ENCODE assay signal across 9 cellular contexts in the genomic region with DNA sequence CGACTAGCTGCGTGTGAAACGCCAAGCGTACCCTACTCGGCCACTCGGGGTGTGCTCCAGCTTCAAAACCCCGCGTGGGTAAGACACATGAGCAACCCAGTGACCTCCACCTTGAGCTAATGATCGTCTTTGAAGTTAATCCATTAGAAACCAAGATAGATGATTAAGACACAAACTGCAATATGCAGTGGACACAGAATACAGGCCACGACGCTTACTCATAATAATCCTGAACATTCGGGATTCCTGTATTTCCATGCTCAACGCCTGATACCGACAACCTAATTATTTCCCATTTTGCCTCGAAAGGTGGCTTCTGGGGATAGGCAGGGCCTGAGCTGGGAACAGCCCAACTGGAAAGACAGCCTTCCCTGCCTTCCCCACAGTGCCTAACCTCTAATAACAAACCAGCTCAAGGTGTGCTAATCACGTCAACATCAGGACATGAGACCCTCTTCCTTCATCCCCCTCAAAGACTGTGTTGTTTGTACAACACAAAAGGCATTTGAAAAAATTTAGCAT. TPM values are rescaled to one million over a fixed set of nuclear protein-coding genes. Genes with fewer than 3 reads are reported as not detected.
DNase-seq lines count a peak whose midpoint lies in the region; ATAC-seq, FAIRE-seq and TF ChIP-seq lines count a peak whose summit lies in the region.
"Had no signal": no experiment of that assay in that cellular context is flagged by ENCODE, and none has a peak within 500 bp of the region (broad histone marks: within the 10 kb centered on the region; RNA-seq: fewer than 3 reads in every experiment).

No MANE protein-coding gene starts in this region.

- no peaks in the 10 kb centered on the region for H3K27me3 ChIP-seq in thoracic aorta (replicated peaks; ENCODE audit: insufficient read depth)

- POLR2A ChIA-PET in activated CD8-positive, alpha-beta T cell treated with anti-CD3 and anti-CD28 coated beads, Interleukin-2, amount 10 ng/mL, durations not matched to agents 7 days and 5 days (lab: Charles Lee) = interaction anchor here (0.8 to 1.1 kb wide), 2 partner anchors 10 to 41 kb away, joined by 3 read pairs; no protein-coding TSS in a partner anchor

- no peaks in the 10 kb centered on the region for H3K9me3 ChIP-seq in thoracic aorta

- H3K27ac ChIP-seq in thoracic aorta = no peak overlapping the region

- no peak for TF ChIP-seq POLR2A in GM12891 (IDR thresholded peaks at IDR 0.05; ENCODE audit: low read depth, low read length)

- DNase-seq in activated CD8-positive, alpha-beta memory T cell treated with anti-CD3 and anti-CD28 coated beads, Interleukin-2, amount 10 ng/mL, durations not matched to agents 7 days and 5 days = no peak
- DNase-seq in activated CD8-positive, alpha-beta memory T cell treated with anti-CD3 and anti-CD28 coated beads for 24 hours = no peak
- no peak for DNase-seq in activated CD8-positive, alpha-beta T cell treated with anti-CD3 and anti-CD28 coated beads, Interleukin-2, amount 10 ng/mL, durations not matched to agents 7 days and 5 days
- DNase-seq in immature natural killer cell = no peak
- no peak for DNase-seq in thoracic aorta (ENCODE audit: low spot score)
- DNase-seq in COR-L47 (lab: John Stamatoyannopoulos, UW) = no peak
- DNase-seq in NCI-H1436 (lab: John Stamatoyannopoulos, UW) = no peak
- DNase-seq in GM12891 (ENCODE audit: insufficient read length, low spot score) = no peak

- H3K27ac Mint-ChIP-seq in activated CD8-positive, alpha-beta memory T cell treated with anti-CD3 and anti-CD28 coated beads, Interleukin-2, amount 10 ng/mL, durations not matched to agents 7 days and 5 days = no peak overlapping the region
- peak overlapping the region; percentile 67 for H3K27ac Mint-ChIP-seq in activated CD8-positive, alpha-beta T cell treated with anti-CD3 and anti-CD28 coated beads, Interleukin-2, amount 10 ng/mL, durations not matched to agents 7 days and 5 days
- peak overlapping the region in 5 of 6 donors; percentile 5 to 81 (median 32) for H3K27ac Mint-ChIP-seq in immature natural killer cell

- peaks cover 12% of the 10 kb centered on the region for H3K36me3 Mint-ChIP-seq in activated CD8-positive, alpha-beta memory T cell treated with anti-CD3 and anti-CD28 coated beads, Interleukin-2, amount 10 ng/mL, durations not matched to agents 7 days and 5 days
- peaks cover 11% of the 10 kb centered on the region for H3K36me3 Mint-ChIP-seq in activated CD8-positive, alpha-beta T cell treated with anti-CD3 and anti-CD28 coated beads, Interleukin-2, amount 10 ng/mL, durations not matched to agents 7 days and 5 days (ENCODE audit: low read depth)
- H3K36me3 Mint-ChIP-seq in immature natural killer cell = peaks cover 6 to 9% (median 7%) of the 10 kb centered on the region in 3 donors

- H3K9me3 Mint-ChIP-seq in activated CD8-positive, alpha-beta memory T cell treated with anti-CD3 and anti-CD28 coated beads, Interleukin-2, amount 10 ng/mL, durations not matched to agents 7 days and 5 days (ENCODE audit: low read depth) = no peaks in the 10 kb centered on the region
- no peaks in the 10 kb centered on the region for H3K9me3 Mint-ChIP-seq in activated CD8-positive, alpha-beta T cell treated with anti-CD3 and anti-CD28 coated beads, Interleukin-2, amount 10 ng/mL, durations not matched to agents 7 days and 5 days (ENCODE audit: insufficient read depth)
- H3K9me3 Mint-ChIP-seq in immature natural killer cell = no peaks in the 10 kb centered on the region

- peaks cover 19% of the 10 kb centered on the region for H3K4me1 Mint-ChIP-seq in activated CD8-positive, alpha-beta memory T cell treated with anti-CD3 and anti-CD28 coated beads, Interleukin-2, amount 10 ng/mL, durations not matched to agents 7 days and 5 days
- H3K4me1 Mint-ChIP-seq in activated CD8-positive, alpha-beta T cell treated with anti-CD3 and anti-CD28 coated beads, Interleukin-2, amount 10 ng/mL, durations not matched to agents 7 days and 5 days (ENCODE audit: low read depth) = peaks cover 20% of the 10 kb centered on the region
- peaks cover 14 to 17% of the 10 kb centered on the region in 2 donors for H3K4me1 Mint-ChIP-seq in immature natural killer cell

- peaks cover 0 to 30% of the 10 kb centered on the region in 2 donors for H3K4me1 ChIP-seq in thoracic aorta (ENCODE audit: control insufficient read depth in 1 of 2, low read depth in 2 of 2)

- H3K4me3 Mint-ChIP-seq in activated CD8-positive, alpha-beta memory T cell treated with anti-CD3 and anti-CD28 coated beads, Interleukin-2, amount 10 ng/mL, durations not matched to agents 7 days and 5 days = peak overlapping the region; percentile 69
- H3K4me3 Mint-ChIP-seq in activated CD8-positive, alpha-beta T cell treated with anti-CD3 and anti-CD28 coated beads, Interleukin-2, amount 10 ng/mL, durations not matched to agents 7 days and 5 days = peak overlapping the region; percentile 78
- peak overlapping the region; percentile 74 to 89 (median 84) for H3K4me3 Mint-ChIP-seq in immature natural killer cell

- H3K4me3 ChIP-seq in thoracic aorta = peak overlapping the region; percentile 71

- no peak for FAIRE-seq in GM12891 (lab: Jason Lieb, UNC)
- FAIRE-seq: TTC549 had no signal

- CTCF ChIA-PET in activated CD8-positive, alpha-beta memory T cell treated with anti-CD3 and anti-CD28 coated beads, Interleukin-2, amount 10 ng/mL, durations not matched to agents 7 days and 5 days (lab: Charles Lee) = interaction anchor here (1.2 to 1.7 kb wide), 2 partner anchors 42 to 888 kb away, joined by 3 to 5 read pairs; partner anchors contain the start of genes RNF135 and UTP6
- CTCF ChIA-PET in activated CD8-positive, alpha-beta T cell treated with anti-CD3 and anti-CD28 coated beads, Interleukin-2, amount 10 ng/mL, durations not matched to agents 7 days and 5 days (lab: Charles Lee) = interaction anchor here (0.7 to 4.9 kb wide), 3 partner anchors 10 to 42 kb away, joined by 3 to 17 read pairs (median 5); partner anchors contain the start of gene UTP6

- H3K36me3 ChIP-seq in thoracic aorta = peaks cover 9% of the 10 kb centered on the region

- H3K27me3 Mint-ChIP-seq in activated CD8-positive, alpha-beta memory T cell treated with anti-CD3 and anti-CD28 coated beads, Interleukin-2, amount 10 ng/mL, durations not matched to agents 7 days and 5 days = no peaks in the 10 kb centered on the region
- H3K27me3 Mint-ChIP-seq in activated CD8-positive, alpha-beta T cell treated with anti-CD3 and anti-CD28 coated beads, Interleukin-2, amount 10 ng/mL, durations not matched to agents 7 days and 5 days (ENCODE audit: low read depth) = no peaks in the 10 kb centered on the region
- H3K27me3 Mint-ChIP-seq in immature natural killer cell (ENCODE audit: low read depth in 3 of 3) = peaks cover 0 to 3% (median 0%) of the 10 kb centered on the region in 3 donors

- ATAC-seq in activated CD8-positive, alpha-beta memory T cell treated with anti-CD3 and anti-CD28 coated beads, Interleukin-2, amount 10 ng/mL, durations not matched to agents 7 days and 5 days = no peak
- ATAC-seq in activated CD8-positive, alpha-beta T cell treated with anti-CD3 and anti-CD28 coated beads, Interleukin-2, amount 10 ng/mL, durations not matched to agents 7 days and 5 days = no peak
- no peak for ATAC-seq in thoracic aorta (ENCODE audit: insufficient number of reproducible peaks, low FRiP score, low read depth)

- TF ChIP-seq CTCF in thoracic aorta (IDR thresholded peaks at IDR 0.05) = no peak

TF ChIP-seq in GM12891, 5 proteins besides CTCF, POLR2A, EP300 and RAD21:
- TF ChIP-seq PAX5 (IDR thresholded peaks at IDR 0.05; ENCODE audit: insufficient read depth, low read length, severe bottlenecking) (no peak), SPI1 (IDR thresholded peaks at IDR 0.05; ENCODE audit: low read depth, low read length) (no peak), POLR2AphosphoS5 (IDR thresholded peaks at IDR 0.05; ENCODE audit: low read depth, low read length) (no peak), POU2F2 (IDR thresholded peaks at IDR 0.05; ENCODE audit: low read depth, low read length) (no peak), TAF1 (IDR thresholded peaks at IDR 0.05; ENCODE audit: low read depth, low read length) (no peak)
TF ChIP-seq in GM12891: peak in this region for 0.

RNA-seq across cellular contexts. Expression of gene COPRS, which starts 0.5 kb away (rescaled TPM):
- 10 to 100 TPM; 19.5 to 34.1 TPM for total RNA-seq in activated CD8-positive, alpha-beta memory T cell treated with anti-CD3 and anti-CD28 coated beads, Interleukin-2, amount 10 ng/mL, durations not matched to agents 7 days and 5 days
- 10 to 100 TPM; 21.0 to 22.5 TPM for total RNA-seq in activated CD8-positive, alpha-beta T cell treated with anti-CD3 and anti-CD28 coated beads, Interleukin-2, amount 10 ng/mL, durations not matched to agents 7 days and 5 days
- polyA plus RNA-seq in immature natural killer cell = 10 to 100 TPM; 10.4 to 23.8 (median 19.6) TPM
- total RNA-seq in thoracic aorta = 100 to 1,000 TPM in 1 of 2 donors, 10 to 100 TPM in 1; 74.5 to 157 TPM
- polyA plus RNA-seq in GM12891 (2012; ENCODE audit: low read depth, missing spikeins) = 15.9 TPM

RNA-seq across cellular contexts. Expression of gene UTP6, which starts 42.0 kb away (rescaled TPM):
- 100 to 1,000 TPM in 1 of 2 experiments, 10 to 100 TPM in 1; 84.9 to 105 TPM for total RNA-seq in activated CD8-positive, alpha-beta memory T cell treated with anti-CD3 and anti-CD28 coated beads, Interleukin-2, amount 10 ng/mL, durations not matched to agents 7 days and 5 days
- 10 to 100 TPM; 78.3 to 83.0 TPM for total RNA-seq in activated CD8-positive, alpha-beta T cell treated with anti-CD3 and anti-CD28 coated beads, Interleukin-2, amount 10 ng/mL, durations not matched to agents 7 days and 5 days
- 10 to 100 TPM; 12.9 to 36.4 (median 31.7) TPM for polyA plus RNA-seq in immature natural killer cell
- total RNA-seq in thoracic aorta = 10 to 100 TPM; 56.0 to 77.3 TPM
- polyA plus RNA-seq in GM12891 (2012; ENCODE audit: low read depth, missing spikeins) = 54.2 TPM
